In the genomic region with DNA sequence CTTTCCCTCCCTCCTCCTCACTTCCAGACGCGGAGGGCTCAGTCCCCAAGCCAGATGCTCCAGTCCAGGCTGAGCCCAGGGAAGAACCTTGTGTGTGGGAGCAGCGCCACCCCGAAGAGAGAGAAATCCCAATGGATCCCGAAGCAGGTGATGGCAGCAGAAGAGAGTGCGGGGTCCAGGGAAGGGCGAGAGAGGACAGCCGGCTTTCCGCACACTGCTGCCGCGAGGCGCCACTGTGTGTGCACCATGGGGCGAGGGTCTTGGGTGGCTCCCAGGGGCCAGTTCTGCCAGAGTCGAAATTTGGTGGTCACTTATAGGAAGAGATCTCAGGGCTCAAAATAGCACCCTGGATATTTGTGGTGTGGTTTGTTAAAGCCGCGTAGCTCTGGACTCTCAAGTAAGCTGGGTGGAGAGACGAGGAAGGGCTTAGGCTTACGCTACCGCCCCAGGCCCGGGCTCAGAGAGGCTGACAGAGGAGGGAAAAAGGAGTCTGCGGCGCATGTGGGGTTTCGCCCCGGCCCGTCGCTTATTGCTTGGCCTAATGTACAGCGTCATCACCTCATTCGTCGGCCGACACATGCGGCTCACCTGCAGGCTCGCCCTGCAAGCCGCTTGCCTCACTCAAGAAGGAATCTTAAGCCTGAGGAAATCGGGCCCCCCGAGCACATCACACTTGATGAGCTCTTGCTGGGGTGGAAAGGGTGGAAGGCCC, we compare ENCODE assay signal across 1 cellular context.
A peak's percentile ranks its signal among the peaks of the same experiment; 100 is the strongest.
TF ChIP-seq lines count a peak whose summit lies in the region.

No MANE protein-coding gene starts in this region.

TF ChIP-seq in HepG2, 621 proteins besides CTCF, POLR2A, EP300 and RAD21:
- TF ChIP-seq, protein P1, sequence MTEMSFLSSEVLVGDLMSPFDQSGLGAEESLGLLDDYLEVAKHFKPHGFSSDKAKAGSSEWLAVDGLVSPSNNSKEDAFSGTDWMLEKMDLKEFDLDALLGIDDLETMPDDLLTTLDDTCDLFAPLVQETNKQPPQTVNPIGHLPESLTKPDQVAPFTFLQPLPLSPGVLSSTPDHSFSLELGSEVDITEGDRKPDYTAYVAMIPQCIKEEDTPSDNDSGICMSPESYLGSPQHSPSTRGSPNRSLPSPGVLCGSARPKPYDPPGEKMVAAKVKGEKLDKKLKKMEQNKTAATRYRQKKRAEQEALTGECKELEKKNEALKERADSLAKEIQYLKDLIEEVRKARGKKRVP (CRISPR knock-in tag; IDR thresholded peaks at IDR 0.05): no peak
- TF ChIP-seq AGO2 (optimal IDR thresholded peaks at IDR 0.05; ENCODE audit: low read depth, low read length): peak; percentile 45
